25 cellular contexts compared by ENCODE assay signal in genomic region chr17:77838748-77839147, GRCh38.
DNase-seq lines count a peak whose midpoint lies in the region; ATAC-seq and TF ChIP-seq lines count a peak whose summit lies in the region.
"Had no signal": no experiment of that assay in that cellular context is flagged by ENCODE, and none has a peak within 500 bp of the region (broad histone marks: within the 10 kb centered on the region; RNA-seq: fewer than 3 reads in every experiment).

No MANE protein-coding gene starts in this region.

- no peaks in the 10 kb centered on the region for H3K36me3 ChIP-seq in upper lobe of right lung
- no peaks in the 10 kb centered on the region for H3K36me3 ChIP-seq in gastroesophageal sphincter
- H3K36me3 ChIP-seq: BE2C, left lung, thoracic aorta had no signal

- ATAC-seq in left ventricle myocardium superior (no peak), right cardiac atrium (no peak), upper lobe of right lung (no peak), gastroesophageal sphincter (no peak)
- ATAC-seq: activated CD8-positive, alpha-beta T cell treated with anti-CD3 and anti-CD28 coated beads, Interleukin-2, amount 10 ng/mL, durations not matched to agents 7 days and 5 days; activated naive CD8-positive, alpha-beta T cell treated with anti-CD3 and anti-CD28 coated beads, Interleukin-2, amount 50 U/mL, for 24 hours; left lung; stimulated activated naive CD8-positive, alpha-beta T cell treated with anti-CD3 and anti-CD28 coated beads, Interleukin-15, Interleukin-2, amounts not matched to agents 100 U/mL and 50 U/mL, for 24 hours had no signal

- no peaks in the 10 kb centered on the region for H3K9me3 ChIP-seq in right cardiac atrium (ENCODE audit: control insufficient read depth, low read length)
- H3K9me3 ChIP-seq in upper lobe of right lung = no peaks in the 10 kb centered on the region
- H3K9me3 ChIP-seq in gastroesophageal sphincter = no peaks in the 10 kb centered on the region
- H3K9me3 ChIP-seq: BE2C, left lung, thoracic aorta had no signal

- no peak overlapping the region for H3K27ac ChIP-seq in right cardiac atrium (ENCODE audit: low read length)
- peak overlapping the region; percentile 53 for H3K27ac ChIP-seq in VCaP
- H3K27ac ChIP-seq in upper lobe of right lung = no peak overlapping the region
- no peak overlapping the region for H3K27ac ChIP-seq in gastroesophageal sphincter
- H3K27ac ChIP-seq: left lung, thoracic aorta had no signal

- no peaks in the 10 kb centered on the region for H3K27me3 ChIP-seq in right cardiac atrium (ENCODE audit: control insufficient read depth, insufficient read depth)
- no peaks in the 10 kb centered on the region for H3K27me3 ChIP-seq in upper lobe of right lung
- H3K27me3 ChIP-seq in gastroesophageal sphincter = no peaks in the 10 kb centered on the region
- H3K27me3 ChIP-seq: BE2C had no signal

- H3K4me1 ChIP-seq in right cardiac atrium (ENCODE audit: control insufficient read depth, insufficient read depth, low read length) = peaks cover 13% of the 10 kb centered on the region
- peaks cover 10% of the 10 kb centered on the region for H3K4me1 ChIP-seq in upper lobe of right lung
- peaks cover 0 to 14% (median 5%) of the 10 kb centered on the region in 3 donors for H3K4me1 ChIP-seq in gastroesophageal sphincter

- intact Hi-C loops in left ventricle myocardium superior (cut with micrococcal nuclease) = no loop called here
- intact Hi-C loops in right cardiac atrium (cut with DNase I) = no loop called here
- intact Hi-C loops in posterior vena cava (cut with DNase I) = loop anchor here in 1 of 2 donors (5.0 kb wide), 1 partner anchor 854 kb away; no protein-coding TSS in a partner anchor
- intact Hi-C loops in upper lobe of right lung (cut with DNase I) = no loop called here

- peak; percentile 16 for DNase-seq in left ventricle myocardium superior
- DNase-seq in right cardiac atrium = no peak
- DNase-seq in posterior vena cava (ENCODE audit: low spot score) = peak; percentile 57
- peak; percentile 26 for DNase-seq in upper lobe of right lung
- DNase-seq in OCI-M1 (lab: John Stamatoyannopoulos, UW) = no peak
- DNase-seq: activated CD8-positive, alpha-beta T cell treated with anti-CD3 and anti-CD28 coated beads, Interleukin-2, amount 10 ng/mL, durations not matched to agents 7 days and 5 days; activated gamma-delta T cell treated with Interleukin-2 at 50 U/mL for 16 hours; activated naive CD8-positive, alpha-beta T cell treated with anti-CD3 and anti-CD28 coated beads, Interleukin-2, amount 50 U/mL, for 24 hours; BE2C; COR-L47; DMS53; effector CD8-positive, alpha-beta T cell; Karpas-422; NCI-H1417 treated with DMSO at 0.1 percent for 48 hours; NCI-H2029 treated with DMSO at 0.1 percent for 48 hours; NCI-H69; occipital lobe; SHP77 treated with DMSO at 0.1 percent for 48 hours; small intestine; stimulated activated naive CD8-positive, alpha-beta T cell treated with anti-CD3 and anti-CD28 coated beads, Interleukin-15, Interleukin-2, amounts not matched to agents 100 U/mL and 50 U/mL, for 24 hours had no signal

- no peak for TF ChIP-seq POLR2A in gastroesophageal sphincter (IDR thresholded peaks at IDR 0.05)

- no peak for TF ChIP-seq CTCF in VCaP (conservative IDR thresholded peaks at IDR 0.05)
- TF ChIP-seq CTCF in upper lobe of right lung (IDR thresholded peaks at IDR 0.05) = no peak
- TF ChIP-seq CTCF in gastroesophageal sphincter (IDR thresholded peaks at IDR 0.05) = no peak

- H3K4me3 ChIP-seq in right cardiac atrium (ENCODE audit: low read length) (no peak overlapping the region), upper lobe of right lung (no peak overlapping the region), gastroesophageal sphincter (no peak overlapping the region)
- H3K4me3 ChIP-seq: coronary artery, left lung, thoracic aorta had no signal

- no peak for TF ChIP-seq EP300 in gastroesophageal sphincter (IDR thresholded peaks at IDR 0.05)

- 88% methylated on average over 10 of the region's 10 CpGs for WGBS in right cardiac atrium
- WGBS in gastroesophageal sphincter (ENCODE audit: low coverage in 1 of 2), 2 donors = 80 to 84% methylated on average over 1 to 8 of the region's 10 CpGs

Comparison
In these comparisons a context has a peak if more than half of its experiments do, and no peak if none do; other contexts are left out.
1. DNase-seq: peak in left ventricle myocardium superior (single experiment), posterior vena cava (single experiment) and upper lobe of right lung (single experiment); none in right cardiac atrium (0 of 3) and OCI-M1 (single experiment).